8 cellular contexts compared by ENCODE assay signal in the genomic region with DNA sequence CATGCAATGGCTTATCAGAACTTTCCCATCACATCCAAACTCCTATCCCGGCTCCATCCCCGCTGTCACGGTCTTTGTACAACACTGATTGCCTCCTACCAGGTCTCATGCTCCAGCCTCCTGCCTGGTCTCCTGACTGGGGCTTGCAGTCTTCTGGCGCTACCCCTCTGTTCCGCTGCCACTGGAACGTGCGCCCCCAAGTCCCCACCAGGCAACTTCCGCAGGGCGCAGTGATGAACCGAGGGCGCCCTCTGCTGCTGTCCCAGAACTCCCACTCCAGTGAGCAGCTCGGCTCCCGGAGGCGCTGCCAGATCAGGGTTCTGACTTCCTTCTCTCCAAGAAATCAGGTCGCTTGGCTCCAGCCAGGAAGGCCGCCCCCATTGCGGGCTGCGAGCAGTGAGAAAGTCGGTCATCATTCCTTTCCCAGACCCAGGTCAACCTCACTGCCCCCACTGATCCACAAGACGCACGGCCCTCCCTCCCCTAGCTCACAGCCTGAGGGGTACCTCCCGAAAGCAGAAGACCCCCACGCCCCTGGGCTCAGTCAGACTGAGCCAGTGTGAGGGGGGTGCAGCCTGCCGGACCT. TPM values are rescaled to one million over a fixed set of nuclear protein-coding genes. Genes with fewer than 3 reads are reported as not detected.
DNase-seq lines count a peak whose midpoint lies in the region; ATAC-seq, FAIRE-seq and TF ChIP-seq lines count a peak whose summit lies in the region.

No MANE protein-coding gene starts in this region.

- no peaks in the 10 kb centered on the region for H3K36me3 ChIP-seq in pancreas

- H3K4me3 ChIP-seq in pancreas: no peak overlapping the region

- H3K27ac ChIP-seq in pancreas: no peak overlapping the region

- H3K4me1 ChIP-seq in pancreas: no peaks in the 10 kb centered on the region

- no peaks in the 10 kb centered on the region for H3K27me3 ChIP-seq in pancreas

- no peaks in the 10 kb centered on the region for H3K9me3 Mint-ChIP-seq in activated T-helper 1 cell treated with anti-CD3 and anti-CD28 coated beads, Interleukin-12 subunit alpha, Interleukin-12 subunit beta, Interleukin-2, Interleukin-4 antibody, amounts not matched to agents 30 ng/mL and 10 ng/mL and 1 ng/mL, durations not matched to agents 14 hours and 24 hours and 36 hours
- H3K9me3 Mint-ChIP-seq in glutamatergic neuron (ENCODE audit: unreplicated experiment): peaks cover 9% of the 10 kb centered on the region

- no peaks in the 10 kb centered on the region for H3K36me3 Mint-ChIP-seq in activated T-helper 1 cell treated with anti-CD3 and anti-CD28 coated beads, Interleukin-12 subunit alpha, Interleukin-12 subunit beta, Interleukin-2, Interleukin-4 antibody, amounts not matched to agents 30 ng/mL and 10 ng/mL and 1 ng/mL, durations not matched to agents 14 hours and 24 hours and 36 hours (ENCODE audit: low read depth)
- peaks cover 6% of the 10 kb centered on the region for H3K36me3 Mint-ChIP-seq in glutamatergic neuron (ENCODE audit: unreplicated experiment)

- H3K27ac Mint-ChIP-seq in activated T-helper 1 cell treated with anti-CD3 and anti-CD28 coated beads, Interleukin-12 subunit alpha, Interleukin-12 subunit beta, Interleukin-2, Interleukin-4 antibody, amounts not matched to agents 30 ng/mL and 10 ng/mL and 1 ng/mL, durations not matched to agents 14 hours and 24 hours and 36 hours: no peak overlapping the region
- H3K27ac Mint-ChIP-seq in glutamatergic neuron (ENCODE audit: unreplicated experiment): no peak overlapping the region

- intact Hi-C loops in activated T-helper 1 cell treated with anti-CD3 and anti-CD28 coated beads, Interleukin-12 subunit alpha, Interleukin-12 subunit beta, Interleukin-2, Interleukin-4 antibody, amounts not matched to agents 30 ng/mL and 10 ng/mL and 1 ng/mL, durations not matched to agents 14 hours and 24 hours and 36 hours (cut with micrococcal nuclease): no loop called here
- intact Hi-C loops in pancreas (cut with DNase I): loop anchor here in 1 of 3 donors (5.0 kb wide), 1 partner anchor 69 kb away; no protein-coding TSS in a partner anchor

- no peak for FAIRE-seq in pancreas (lab: Jason Lieb, UNC)

- H3K9me3 ChIP-seq in pancreas: no peaks in the 10 kb centered on the region

- peaks cover 12% of the 10 kb centered on the region for H3K27me3 Mint-ChIP-seq in activated T-helper 1 cell treated with anti-CD3 and anti-CD28 coated beads, Interleukin-12 subunit alpha, Interleukin-12 subunit beta, Interleukin-2, Interleukin-4 antibody, amounts not matched to agents 30 ng/mL and 10 ng/mL and 1 ng/mL, durations not matched to agents 14 hours and 24 hours and 36 hours (ENCODE audit: insufficient read depth)
- peaks cover 14% of the 10 kb centered on the region for H3K27me3 Mint-ChIP-seq in glutamatergic neuron (ENCODE audit: unreplicated experiment)

- ATAC-seq in activated CD4-positive, CD25-positive, alpha-beta regulatory T cell treated with anti-CD3 and anti-CD28 coated beads, Interleukin-2, amount 50 U/mL, for 24 hours: peak; percentile 46 to 49
- ATAC-seq in pancreas (peak; percentile 63 to 99 (median 93)), GM21825 (IDR thresholded peaks at IDR 0.05; ENCODE audit: unreplicated experiment) (no peak)

- TF ChIP-seq CTCF in glutamatergic neuron (IDR thresholded peaks at IDR 0.05; ENCODE audit: partially characterized antibody, unreplicated experiment) (peak; percentile 56), pancreas (IDR thresholded peaks at IDR 0.05) (peak in 3 of 4 donors; percentile 45 to 61 (median 52))

- WGBS in pancreas, 2 donors: 8 to 11% methylated on average over 24 of the region's 24 CpGs

- no peak for DNase-seq in activated CD4-positive, CD25-positive, alpha-beta regulatory T cell treated with anti-CD3 and anti-CD28 coated beads, Interleukin-2, amount 50 U/mL, for 72 hours
- DNase-seq in NCI-H345 treated with DMSO at 0.1 percent for 48 hours (lab: John Stamatoyannopoulos, UW; ENCODE audit: unreplicated experiment) (peak; percentile 8), glutamatergic neuron (peak; percentile 84), pancreas (peak; percentile 36 to 85 (median 60)), cerebellar nuclear complex (lab: John Stamatoyannopoulos, UW) (no peak)
- DNase-seq in activated T-helper 1 cell treated with anti-CD3 and anti-CD28 coated beads, Interleukin-12 subunit alpha, Interleukin-12 subunit beta, Interleukin-2, Interleukin-4 antibody, amounts not matched to agents 30 ng/mL and 10 ng/mL and 1 ng/mL, durations not matched to agents 14 hours and 24 hours and 36 hours (ENCODE audit: low spot score): peak; percentile 11

- H3K4me3 Mint-ChIP-seq in activated T-helper 1 cell treated with anti-CD3 and anti-CD28 coated beads, Interleukin-12 subunit alpha, Interleukin-12 subunit beta, Interleukin-2, Interleukin-4 antibody, amounts not matched to agents 30 ng/mL and 10 ng/mL and 1 ng/mL, durations not matched to agents 14 hours and 24 hours and 36 hours: no peak overlapping the region
- H3K4me3 Mint-ChIP-seq in glutamatergic neuron (ENCODE audit: unreplicated experiment): peak overlapping the region; percentile 35

- H3K4me1 Mint-ChIP-seq in activated T-helper 1 cell treated with anti-CD3 and anti-CD28 coated beads, Interleukin-12 subunit alpha, Interleukin-12 subunit beta, Interleukin-2, Interleukin-4 antibody, amounts not matched to agents 30 ng/mL and 10 ng/mL and 1 ng/mL, durations not matched to agents 14 hours and 24 hours and 36 hours (ENCODE audit: low read depth): no peaks in the 10 kb centered on the region
- peaks cover 5% of the 10 kb centered on the region for H3K4me1 Mint-ChIP-seq in glutamatergic neuron (ENCODE audit: low read depth, unreplicated experiment)

RNA-seq across cellular contexts. Expression of a gene that starts 43.9 kb away (rescaled TPM):
- 12.1 and 12.9 TPM in 2 replicates for total RNA-seq in activated T-helper 1 cell treated with anti-CD3 and anti-CD28 coated beads, Interleukin-12 subunit alpha, Interleukin-12 subunit beta, Interleukin-2, Interleukin-4 antibody, amounts not matched to agents 30 ng/mL and 10 ng/mL and 1 ng/mL, durations not matched to agents 14 hours and 24 hours and 36 hours
- total RNA-seq in glutamatergic neuron (ENCODE audit: unreplicated experiment) (13.5 TPM), pancreas (10 to 100 TPM; 13.4 to 17.6 (median 16.2) TPM)
- polyA plus RNA-seq in pancreas: 10 to 100 TPM; 10.1 to 12.4 TPM

RNA-seq across cellular contexts. Expression of a gene that starts 45.7 kb away (rescaled TPM):
- not detected in 2 replicates for total RNA-seq in activated T-helper 1 cell treated with anti-CD3 and anti-CD28 coated beads, Interleukin-12 subunit alpha, Interleukin-12 subunit beta, Interleukin-2, Interleukin-4 antibody, amounts not matched to agents 30 ng/mL and 10 ng/mL and 1 ng/mL, durations not matched to agents 14 hours and 24 hours and 36 hours
- not detected for total RNA-seq in glutamatergic neuron (ENCODE audit: unreplicated experiment)
- total RNA-seq in pancreas: not detected
- not detected for polyA plus RNA-seq in pancreas

RNA-seq across cellular contexts. Expression of a gene that starts 57.4 kb away (rescaled TPM):
- 58.5 and 62.3 TPM in 2 replicates for total RNA-seq in activated T-helper 1 cell treated with anti-CD3 and anti-CD28 coated beads, Interleukin-12 subunit alpha, Interleukin-12 subunit beta, Interleukin-2, Interleukin-4 antibody, amounts not matched to agents 30 ng/mL and 10 ng/mL and 1 ng/mL, durations not matched to agents 14 hours and 24 hours and 36 hours
- 17.0 TPM for total RNA-seq in glutamatergic neuron (ENCODE audit: unreplicated experiment)
- total RNA-seq in pancreas: 10 to 100 TPM in 4 of 6 donors, 1 to 10 TPM in 2; 8.7 to 13.7 (median 11.5) TPM
- polyA plus RNA-seq in pancreas: 10 to 100 TPM; 17.0 to 19.6 TPM

Comparison
In these comparisons a context has a peak if more than half of its experiments do, and no peak if none do; other contexts are left out.
1. DNase-seq: peak in NCI-H345 treated with DMSO at 0.1 percent for 48 hours (single experiment), activated T-helper 1 cell treated with anti-CD3 and anti-CD28 coated beads, Interleukin-12 subunit alpha, Interleukin-12 subunit beta, Interleukin-2, Interleukin-4 antibody, amounts not matched to agents 30 ng/mL and 10 ng/mL and 1 ng/mL, durations not matched to agents 14 hours and 24 hours and 36 hours (single experiment), glutamatergic neuron (single experiment) and pancreas (6 of 6); none in activated CD4-positive, CD25-positive, alpha-beta regulatory T cell treated with anti-CD3 and anti-CD28 coated beads, Interleukin-2, amount 50 U/mL, for 72 hours (single experiment) and cerebellar nuclear complex (0 of 2).